In genomic region chr1:1677718-1678580, GRCh38 we compare ENCODE assay signal across 8 cellular contexts. TPM values are rescaled to one million over a fixed set of nuclear protein-coding genes. Genes with fewer than 3 reads are reported as not detected.
DNase-seq lines count a peak whose midpoint lies in the region; ATAC-seq and TF ChIP-seq lines count a peak whose summit lies in the region.

No MANE protein-coding gene starts in this region.

- peaks cover 21% of the 10 kb centered on the region for H3K4me1 Mint-ChIP-seq in WTC11

- H3K9me3 Mint-ChIP-seq in WTC11: no peaks in the 10 kb centered on the region

- peak; percentile 60 for TF ChIP-seq POLR2A in GM18526 (IDR thresholded peaks at IDR 0.05; ENCODE audit: extremely low read depth, insufficient read length)

- no peaks in the 10 kb centered on the region for H3K27me3 Mint-ChIP-seq in WTC11 (ENCODE audit: low read depth)

- no peak overlapping the region for H3K4me3 Mint-ChIP-seq in WTC11

- ATAC-seq in HG02870 (IDR thresholded peaks at IDR 0.05; ENCODE audit: unreplicated experiment) (peak; percentile 50), WTC11 (no peak)

- peak overlapping the region; percentile 84 for H3K27ac Mint-ChIP-seq in WTC11

- POLR2A ChIA-PET in WTC11 (lab: Charles Lee): no interaction called here

- no peak for TF ChIP-seq CTCF in WTC11 (IDR thresholded peaks at IDR 0.05)

- DNase-seq in WTC11 (ENCODE audit: low spot score): no peak
- DNase-seq in effector CD8-positive, alpha-beta T cell (lab: John Stamatoyannopoulos, UW): peak; percentile 19
- peak; percentile 19 to 38 for DNase-seq in stimulated activated CD4-positive, alpha-beta T cell treated with anti-CD3 and anti-CD28 coated beads, Interleukin-4, amount 100 ng/mL, for 48 hours (ENCODE audit: low read depth in 2 of 2)
- DNase-seq in DMS79 (lab: John Stamatoyannopoulos, UW): no peak
- no peak for DNase-seq in NCI-H510A treated with DMSO at 0.1 percent for 48 hours (lab: John Stamatoyannopoulos, UW)
- no peak for DNase-seq in NCI-H774 (lab: John Stamatoyannopoulos, UW)

- peaks cover 7% of the 10 kb centered on the region for H3K36me3 Mint-ChIP-seq in WTC11

- CTCF ChIA-PET in WTC11 (lab: Charles Lee): interaction anchor here (0.5 to 3.0 kb wide), 14 partner anchors 9 to 496 kb away, joined by 3 to 48 read pairs (median 4); partner anchors contain the start of gene MIB2

TF ChIP-seq in WTC11, 78 proteins besides CTCF, POLR2A, EP300 and RAD21:
- no peak for TF ChIP-seq JUN (CRISPR knock-in tag; IDR thresholded peaks at IDR 0.05)
- TF ChIP-seq ZNF263 (CRISPR knock-in tag; IDR thresholded peaks at IDR 0.05; ENCODE audit: low read depth): no peak
- no peak for TF ChIP-seq ZNF281 (CRISPR knock-in tag; IDR thresholded peaks at IDR 0.05)
- TF ChIP-seq USF1 (CRISPR knock-in tag; IDR thresholded peaks at IDR 0.05): no peak
- no peak for TF ChIP-seq TEAD1 (CRISPR knock-in tag; IDR thresholded peaks at IDR 0.05)
- no peak for TF ChIP-seq HMGXB4 (CRISPR knock-in tag; IDR thresholded peaks at IDR 0.05)
- TF ChIP-seq JAZF1 (CRISPR knock-in tag; IDR thresholded peaks at IDR 0.05): no peak
TF ChIP-seq in WTC11: peak in this region for 0.

RNA-seq across cellular contexts. Expression of gene SLC35E2B, which starts 14.6 kb away (rescaled TPM):
- 51.3 to 51.6 TPM (median 51.6 TPM) in 3 replicates for total RNA-seq in WTC11 (2021)

RNA-seq across cellular contexts. Expression of gene CDK11B, which starts 19.1 kb away (rescaled TPM):
- total RNA-seq in WTC11 (2021): 39.5 to 41.2 TPM (median 40.7 TPM) in 3 replicates

RNA-seq across cellular contexts. Expression of gene MMP23B, which starts 46.0 kb away (rescaled TPM):
- total RNA-seq in WTC11 (2021): 20.0 to 28.1 TPM (median 27.1 TPM) in 3 replicates

RNA-seq across cellular contexts. Expression of gene CDK11A, which starts 46.2 kb away (rescaled TPM):
- 47.8 to 54.7 TPM (median 52.0 TPM) in 3 replicates for total RNA-seq in WTC11 (2021)

Comparison
In these comparisons a context has a peak if more than half of its experiments do, and no peak if none do; other contexts are left out.
1. DNase-seq: peak in effector CD8-positive, alpha-beta T cell (single experiment) and stimulated activated CD4-positive, alpha-beta T cell treated with anti-CD3 and anti-CD28 coated beads, Interleukin-4, amount 100 ng/mL, for 48 hours (2 of 2); none in WTC11 (single experiment), DMS79 (single experiment), NCI-H510A treated with DMSO at 0.1 percent for 48 hours (single experiment) and NCI-H774 (single experiment).